ENCODE assay signal across 9 cellular contexts in the genomic region with DNA sequence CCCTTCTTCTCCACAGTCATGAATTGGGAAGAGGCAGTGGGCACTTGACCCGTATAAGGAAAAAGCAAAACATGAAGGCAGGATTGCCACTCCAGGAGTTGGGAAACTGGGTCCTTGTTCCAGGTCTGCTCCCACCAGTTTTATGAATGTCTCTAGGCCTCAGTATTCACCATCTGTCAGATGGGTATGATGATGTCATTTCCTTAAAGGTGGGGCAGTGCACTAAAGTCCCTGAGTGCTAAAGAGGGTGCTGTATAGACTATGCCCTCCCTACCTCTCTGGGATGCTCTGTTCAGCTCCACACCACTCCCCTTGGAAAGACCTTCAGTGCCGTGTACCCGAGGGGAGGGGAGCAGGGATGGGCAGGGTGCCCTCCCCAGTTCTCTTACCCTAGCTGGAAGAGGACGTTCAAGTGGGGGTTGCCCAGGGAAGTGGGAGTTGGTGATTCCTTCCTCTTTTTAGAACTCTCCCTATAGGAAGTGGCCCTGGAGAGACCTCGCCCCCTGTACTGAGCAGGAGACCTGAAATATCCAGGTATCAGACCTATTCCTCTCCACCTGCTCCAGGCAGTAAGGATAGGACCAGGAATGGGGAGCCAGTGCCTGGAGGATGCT. TPM values are rescaled to one million over a fixed set of nuclear protein-coding genes. Genes with fewer than 3 reads are reported as not detected.
DNase-seq lines count a peak whose midpoint lies in the region; ATAC-seq and TF ChIP-seq lines count a peak whose summit lies in the region.
"Had no signal": no experiment of that assay in that cellular context is flagged by ENCODE, and none has a peak within 500 bp of the region (broad histone marks: within the 10 kb centered on the region; RNA-seq: fewer than 3 reads in every experiment).

No MANE protein-coding gene starts in this region.

- peaks cover 5% of the 10 kb centered on the region; the same call in 1 of the 2 replicates for H3K36me3 ChIP-seq in ACC112 (ENCODE audit: insufficient read depth, low read length)
- no peaks in the 10 kb centered on the region for H3K36me3 ChIP-seq in breast epithelium
- H3K36me3 ChIP-seq in muscle layer of duodenum (ENCODE audit: control insufficient read depth in 1 of 2, insufficient read depth in 2 of 2, low read length in 2 of 2), result peaks cover 0 to 4% of the 10 kb centered on the region in 2 donors

- intact Hi-C loops in breast epithelium (cut with DNase I; ENCODE audit: low total_unique reads), result no loop called here

- in situ Hi-C loops in KBM-7 (cut with MboI; ENCODE audit: low pct_unique_long_range_greater_than_20kb, low sequenced_read_pairs), result no loop called here

- no peaks in the 10 kb centered on the region for H3K27me3 ChIP-seq in ACC112 (ENCODE audit: insufficient read depth, low read length)
- H3K27me3 ChIP-seq in breast epithelium, result no peaks in the 10 kb centered on the region
- H3K27me3 ChIP-seq in muscle layer of duodenum (ENCODE audit: low read depth, low read length), result no peaks in the 10 kb centered on the region

- H3K4me1 ChIP-seq in ACC112 (ENCODE audit: control insufficient read depth, insufficient read depth, low read length, unreplicated experiment), result peaks cover 53% of the 10 kb centered on the region
- peaks cover 16 to 41% of the 10 kb centered on the region in 2 donors for H3K4me1 ChIP-seq in breast epithelium
- peaks cover 45 to 58% of the 10 kb centered on the region in 2 donors for H3K4me1 ChIP-seq in muscle layer of duodenum (ENCODE audit: control insufficient read depth in 1 of 2, insufficient read depth in 2 of 2, low read length in 2 of 2)

- H3K79me2 ChIP-seq in ACC112 (ENCODE audit: control insufficient read depth, insufficient read depth, low read length, unreplicated experiment), result peaks cover 66% of the 10 kb centered on the region

- peak overlapping the region; percentile 99 for H3K4me3 ChIP-seq in ACC112 (ENCODE audit: low read depth, low read length)
- peak overlapping the region; percentile 80 to 92 (median 92) for H3K4me3 ChIP-seq in breast epithelium
- H3K4me3 ChIP-seq in muscle layer of duodenum (ENCODE audit: low read depth in 1 of 2, low read length in 2 of 2), result peak overlapping the region; percentile 90 to 100

- TF ChIP-seq CTCF in breast epithelium (IDR thresholded peaks at IDR 0.05), result no peak

- ATAC-seq in HG02798 (IDR thresholded peaks at IDR 0.05; ENCODE audit: poor library complexity, unreplicated experiment), result no peak

- H3K9me3 ChIP-seq in breast epithelium (no peaks in the 10 kb centered on the region), muscle layer of duodenum (ENCODE audit: control insufficient read depth in 1 of 2, low read length in 2 of 2) (no peaks in the 10 kb centered on the region)

- DNase-seq in KBM-7, result peak; percentile 61
- no peak for DNase-seq in breast epithelium (ENCODE audit: low spot score in 2 of 2)
- no peak for DNase-seq in DMS79 (lab: John Stamatoyannopoulos, UW)
- no peak for DNase-seq in mesenteric fat pad (ENCODE audit: low spot score)
- DNase-seq in retina, result no peak
- DNase-seq: NCI-H2171 had no signal

- no peak overlapping the region for H2AFZ ChIP-seq in ACC112 (ENCODE audit: low read length, unreplicated experiment)

- no peak for TF ChIP-seq POLR2A in breast epithelium (IDR thresholded peaks at IDR 0.05)

- H3K27ac ChIP-seq in ACC112 (ENCODE audit: low read depth, low read length) (peak overlapping the region; percentile 12; the same call in 1 of the 2 replicates), breast epithelium (peak overlapping the region; percentile 91 to 94), muscle layer of duodenum (ENCODE audit: low read length) (peak overlapping the region; percentile 91)

RNA-seq across cellular contexts. Expression of a gene that starts 2.2 kb away (rescaled TPM):
- 100 to 1,000 TPM in 1 of 3 donors, 10 to 100 TPM in 2; 88.7 to 145 (median 92.8) TPM for total RNA-seq in breast epithelium
- total RNA-seq in mesenteric fat pad, result 172 TPM

RNA-seq across cellular contexts. Expression of a gene that starts 18.6 kb away (rescaled TPM):
- total RNA-seq in breast epithelium, result 1,000 to 10,000 TPM; 1,871 to 2,586 (median 2,024) TPM
- total RNA-seq in mesenteric fat pad, result 1,395 TPM

RNA-seq across cellular contexts. Expression of a gene that starts 47.0 kb away (rescaled TPM):
- total RNA-seq in breast epithelium (10 to 100 TPM; 22.1 to 42.0 (median 28.2) TPM), mesenteric fat pad (22.4 TPM)

Comparison
In these comparisons a context has a peak if more than half of its experiments do, and no peak if none do; other contexts are left out.
1. H3K27ac ChIP-seq: peak in every context shown above with its lines; median percentile 92 in breast epithelium; 91 in muscle layer of duodenum; 12 in ACC112.